In genomic region chr1:65577278-65577677, GRCh38 we compare ENCODE assay signal across 20 cellular contexts.
"Had no signal": no experiment of that assay in that cellular context is flagged by ENCODE, and none has a peak within 500 bp of the region (broad histone marks: within the 10 kb centered on the region; RNA-seq: fewer than 3 reads in every experiment).

No MANE protein-coding gene starts in this region.

- DNase-seq: KBM-7, MV-4-11, NCI-H1048, NCI-H1105, NCI-H1417, NCI-H1436 treated with DMSO at 0.1 percent for 48 hours, NCI-H1694, NCI-H187 treated with DMSO at 0.1 percent for 48 hours, NCI-H2029 treated with DMSO at 0.1 percent for 48 hours, NCI-H2107, NCI-H2227 treated with DMSO at 0.1 percent for 48 hours, NCI-H510A, NCI-H524 treated with DMSO at 0.1 percent for 48 hours, NCI-H69, NCI-H774, PC-3, SHP77 had no signal

- ATAC-seq: Panc1, PC-3 had no signal

- H3K27ac ChIP-seq: HL-60, RWPE1 had no signal
